ENCODE assay signal across 3 cellular contexts in genomic region chr6:38018755-38019165, GRCh38.
TF ChIP-seq lines count a peak whose summit lies in the region.

No MANE protein-coding gene starts in this region.

TF ChIP-seq in SK-N-SH, 30 proteins besides CTCF, POLR2A, EP300 and RAD21 (continues in another document):
- TF ChIP-seq, protein P1, sequence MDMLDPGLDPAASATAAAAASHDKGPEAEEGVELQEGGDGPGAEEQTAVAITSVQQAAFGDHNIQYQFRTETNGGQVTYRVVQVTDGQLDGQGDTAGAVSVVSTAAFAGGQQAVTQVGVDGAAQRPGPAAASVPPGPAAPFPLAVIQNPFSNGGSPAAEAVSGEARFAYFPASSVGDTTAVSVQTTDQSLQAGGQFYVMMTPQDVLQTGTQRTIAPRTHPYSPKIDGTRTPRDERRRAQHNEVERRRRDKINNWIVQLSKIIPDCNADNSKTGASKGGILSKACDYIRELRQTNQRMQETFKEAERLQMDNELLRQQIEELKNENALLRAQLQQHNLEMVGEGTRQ (IDR thresholded peaks at IDR 0.05; ENCODE audit: borderline replicate concordance, low read depth, low read length) = no peak
- no peak for TF ChIP-seq GABPA (IDR thresholded peaks at IDR 0.05; ENCODE audit: low read depth)
- TF ChIP-seq POLR2AphosphoS5 (IDR thresholded peaks at IDR 0.05; ENCODE audit: low read depth, low read length) = no peak
- no peak for TF ChIP-seq EZH2phosphoT487 (IDR thresholded peaks at IDR 0.05; ENCODE audit: borderline replicate concordance, low read depth)
- TF ChIP-seq SIN3A (IDR thresholded peaks at IDR 0.05; ENCODE audit: borderline replicate concordance, low read depth, low read length) = no peak
- TF ChIP-seq CHD2 (IDR thresholded peaks at IDR 0.05; ENCODE audit: low read length, partially characterized antibody) = no peak
- TF ChIP-seq MEF2A (IDR thresholded peaks at IDR 0.05; ENCODE audit: borderline replicate concordance, low read depth) = no peak
- TF ChIP-seq TCF12 (IDR thresholded peaks at IDR 0.05) = no peak
- TF ChIP-seq MAX (IDR thresholded peaks at IDR 0.05; ENCODE audit: low read depth) = no peak
- TF ChIP-seq PBX3 (IDR thresholded peaks at IDR 0.05) = no peak
- no peak for TF ChIP-seq TAF1 (IDR thresholded peaks at IDR 0.05; ENCODE audit: borderline replicate concordance, low read depth, low read length)
- TF ChIP-seq RXRA (IDR thresholded peaks at IDR 0.05; ENCODE audit: borderline replicate concordance, low read depth) = no peak
- TF ChIP-seq, protein P2, sequence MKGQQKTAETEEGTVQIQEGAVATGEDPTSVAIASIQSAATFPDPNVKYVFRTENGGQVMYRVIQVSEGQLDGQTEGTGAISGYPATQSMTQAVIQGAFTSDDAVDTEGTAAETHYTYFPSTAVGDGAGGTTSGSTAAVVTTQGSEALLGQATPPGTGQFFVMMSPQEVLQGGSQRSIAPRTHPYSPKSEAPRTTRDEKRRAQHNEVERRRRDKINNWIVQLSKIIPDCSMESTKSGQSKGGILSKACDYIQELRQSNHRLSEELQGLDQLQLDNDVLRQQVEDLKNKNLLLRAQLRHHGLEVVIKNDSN (IDR thresholded peaks at IDR 0.05; ENCODE audit: borderline replicate concordance, low read depth) = no peak
- no peak for TF ChIP-seq FOXJ3 (CRISPR knock-in tag; IDR thresholded peaks at IDR 0.05)
- no peak for TF ChIP-seq YY1 (IDR thresholded peaks at IDR 0.05; ENCODE audit: low read depth)
- no peak for TF ChIP-seq FOSL2 (IDR thresholded peaks at IDR 0.05; ENCODE audit: borderline replicate concordance, low read depth)
- TF ChIP-seq FOXM1 (IDR thresholded peaks at IDR 0.05; ENCODE audit: low read depth) = no peak
- TF ChIP-seq SMC3 (IDR thresholded peaks at IDR 0.05; ENCODE audit: low read depth, low read length) = no peak
- TF ChIP-seq, protein P3, sequence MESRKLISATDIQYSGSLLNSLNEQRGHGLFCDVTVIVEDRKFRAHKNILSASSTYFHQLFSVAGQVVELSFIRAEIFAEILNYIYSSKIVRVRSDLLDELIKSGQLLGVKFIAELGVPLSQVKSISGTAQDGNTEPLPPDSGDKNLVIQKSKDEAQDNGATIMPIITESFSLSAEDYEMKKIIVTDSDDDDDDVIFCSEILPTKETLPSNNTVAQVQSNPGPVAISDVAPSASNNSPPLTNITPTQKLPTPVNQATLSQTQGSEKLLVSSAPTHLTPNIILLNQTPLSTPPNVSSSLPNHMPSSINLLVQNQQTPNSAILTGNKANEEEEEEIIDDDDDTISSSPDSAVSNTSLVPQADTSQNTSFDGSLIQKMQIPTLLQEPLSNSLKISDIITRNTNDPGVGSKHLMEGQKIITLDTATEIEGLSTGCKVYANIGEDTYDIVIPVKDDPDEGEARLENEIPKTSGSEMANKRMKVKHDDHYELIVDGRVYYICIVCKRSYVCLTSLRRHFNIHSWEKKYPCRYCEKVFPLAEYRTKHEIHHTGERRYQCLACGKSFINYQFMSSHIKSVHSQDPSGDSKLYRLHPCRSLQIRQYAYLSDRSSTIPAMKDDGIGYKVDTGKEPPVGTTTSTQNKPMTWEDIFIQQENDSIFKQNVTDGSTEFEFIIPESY (IDR thresholded peaks at IDR 0.05; ENCODE audit: borderline replicate concordance, low read depth) = no peak

TF ChIP-seq in HCT116, 20 proteins besides CTCF, POLR2A, EP300 and RAD21 (continued from another document):
- TF ChIP-seq EZH2 (IDR thresholded peaks at IDR 0.05) = no peak
- no peak for TF ChIP-seq REST (IDR thresholded peaks at IDR 0.05; ENCODE audit: low read depth)
- TF ChIP-seq FOSL1 (IDR thresholded peaks at IDR 0.05; ENCODE audit: low read depth) = no peak
- TF ChIP-seq MAX (IDR thresholded peaks at IDR 0.05) = no peak
- no peak for TF ChIP-seq SRF (IDR thresholded peaks at IDR 0.05; ENCODE audit: low read depth)
- no peak for TF ChIP-seq TCF7L2 (IDR thresholded peaks at IDR 0.05; ENCODE audit: borderline replicate concordance, extremely low read depth, insufficient read depth, insufficient read length)
- TF ChIP-seq ZNF274 (IDR thresholded peaks at IDR 0.05; ENCODE audit: low read depth, low read length) = no peak
- TF ChIP-seq EGR1 (IDR thresholded peaks at IDR 0.05; ENCODE audit: low read depth) = no peak
- no peak for TF ChIP-seq SP1 (IDR thresholded peaks at IDR 0.05; ENCODE audit: low read depth)
- no peak for TF ChIP-seq EZH2phosphoT487 (IDR thresholded peaks at IDR 0.05; ENCODE audit: borderline replicate concordance)
- TF ChIP-seq ATF3 (IDR thresholded peaks at IDR 0.05) = no peak

TF ChIP-seq in HepG2, 621 proteins besides CTCF, POLR2A, EP300 and RAD21 (continues in another document):
- TF ChIP-seq XRCC5 (optimal IDR thresholded peaks at IDR 0.05; ENCODE audit: low read length) (no peak), TP53 (CRISPR knock-in tag; conservative IDR thresholded peaks at IDR 0.05) (no peak), PHF20 (CRISPR knock-in tag; IDR thresholded peaks at IDR 0.05) (no peak), FOXA1 (IDR thresholded peaks at IDR 0.05) (no peak), FOXA1 (CRISPR knock-in tag; IDR thresholded peaks at IDR 0.05) (no peak), ZNF317 (CRISPR knock-in tag; IDR thresholded peaks at IDR 0.05) (no peak), MIXL1 (CRISPR knock-in tag; IDR thresholded peaks at IDR 0.05) (no peak), NFYC (CRISPR knock-in tag; IDR thresholded peaks at IDR 0.05) (no peak), HNF4A (CRISPR knock-in tag; IDR thresholded peaks at IDR 0.05) (peak; percentile 39), SMYD3 (CRISPR knock-in tag; IDR thresholded peaks at IDR 0.05) (no peak), ZMYM4 (CRISPR knock-in tag; IDR thresholded peaks at IDR 0.05) (no peak), ZNF670 (CRISPR knock-in tag; IDR thresholded peaks at IDR 0.05; ENCODE audit: borderline replicate concordance) (no peak), ZNF607 (CRISPR knock-in tag; IDR thresholded peaks at IDR 0.05; ENCODE audit: borderline replicate concordance) (no peak), CEBPG (CRISPR knock-in tag; IDR thresholded peaks at IDR 0.05) (peak; percentile 22; the same call in 1 of the 2 replicates), CBX5 (CRISPR knock-in tag; IDR thresholded peaks at IDR 0.05; ENCODE audit: borderline replicate concordance) (no peak), ZBTB38 (CRISPR knock-in tag; IDR thresholded peaks at IDR 0.05) (no peak), MEIS2 (CRISPR knock-in tag; IDR thresholded peaks at IDR 0.05) (no peak), AKAP8 (CRISPR knock-in tag; IDR thresholded peaks at IDR 0.05) (no peak), CHD4 (IDR thresholded peaks at IDR 0.05; ENCODE audit: borderline replicate concordance, low read length) (0 out of 2 replicates have a peak, but pooled peaks have one; percentile 62), ZKSCAN5 (CRISPR knock-in tag; IDR thresholded peaks at IDR 0.05) (no peak), ZNF143 (CRISPR knock-in tag; IDR thresholded peaks at IDR 0.05) (no peak), IRF2 (CRISPR knock-in tag; IDR thresholded peaks at IDR 0.05) (no peak), HOXA7 (CRISPR knock-in tag; IDR thresholded peaks at IDR 0.05) (no peak), STAG1 (CRISPR knock-in tag; IDR thresholded peaks at IDR 0.05) (peak; percentile 50), RARG (CRISPR knock-in tag; IDR thresholded peaks at IDR 0.05; ENCODE audit: low read depth) (no peak), SMAD9 (CRISPR knock-in tag; IDR thresholded peaks at IDR 0.05) (no peak), ZNF292 (CRISPR knock-in tag; IDR thresholded peaks at IDR 0.05; ENCODE audit: borderline replicate concordance, low read depth) (0 out of 2 replicates have a peak, but pooled peaks have one; percentile 27), PREB (CRISPR knock-in tag; IDR thresholded peaks at IDR 0.05) (no peak), TBX3 (IDR thresholded peaks at IDR 0.05; ENCODE audit: borderline replicate concordance) (peak; percentile 45; the same call in 1 of the 2 replicates), ZNF772 (CRISPR knock-in tag; IDR thresholded peaks at IDR 0.05) (no peak), PAWR (CRISPR knock-in tag; IDR thresholded peaks at IDR 0.05; ENCODE audit: borderline replicate concordance) (no peak), ELK4 (CRISPR knock-in tag; IDR thresholded peaks at IDR 0.05; ENCODE audit: borderline replicate concordance) (no peak), ZNF563 (CRISPR knock-in tag; IDR thresholded peaks at IDR 0.05) (no peak), ZNF746 (CRISPR knock-in tag; IDR thresholded peaks at IDR 0.05) (no peak), SP140L (CRISPR knock-in tag; IDR thresholded peaks at IDR 0.05; ENCODE audit: borderline replicate concordance) (no peak), ZNF282 (IDR thresholded peaks at IDR 0.05; ENCODE audit: partially characterized antibody) (no peak), ZNF441 (CRISPR knock-in tag; IDR thresholded peaks at IDR 0.05; ENCODE audit: borderline replicate concordance) (no peak), IKZF4 (CRISPR knock-in tag; IDR thresholded peaks at IDR 0.05; ENCODE audit: borderline replicate concordance, low read depth, not compliant biosample characterization) (no peak), TBX2 (CRISPR knock-in tag; IDR thresholded peaks at IDR 0.05; ENCODE audit: borderline replicate concordance) (no peak), ZNF546 (CRISPR knock-in tag; conservative IDR thresholded peaks at IDR 0.05) (no peak), PPARG (CRISPR knock-in tag; conservative IDR thresholded peaks at IDR 0.05) (no peak)
- TF ChIP-seq, protein P4, sequence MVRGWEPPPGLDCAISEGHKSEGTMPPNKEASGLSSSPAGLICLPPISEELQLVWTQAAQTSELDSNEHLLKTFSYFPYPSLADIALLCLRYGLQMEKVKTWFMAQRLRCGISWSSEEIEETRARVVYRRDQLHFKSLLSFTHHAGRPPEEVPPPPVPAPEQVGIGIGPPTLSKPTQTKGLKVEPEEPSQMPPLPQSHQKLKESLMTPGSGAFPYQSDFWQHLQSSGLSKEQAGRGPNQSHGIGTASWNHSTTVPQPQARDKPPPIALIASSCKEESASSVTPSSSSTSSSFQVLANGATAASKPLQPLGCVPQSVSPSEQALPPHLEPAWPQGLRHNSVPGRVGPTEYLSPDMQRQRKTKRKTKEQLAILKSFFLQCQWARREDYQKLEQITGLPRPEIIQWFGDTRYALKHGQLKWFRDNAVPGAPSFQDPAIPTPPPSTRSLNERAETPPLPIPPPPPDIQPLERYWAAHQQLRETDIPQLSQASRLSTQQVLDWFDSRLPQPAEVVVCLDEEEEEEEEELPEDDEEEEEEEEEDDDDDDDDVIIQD (CRISPR knock-in tag; IDR thresholded peaks at IDR 0.05; ENCODE audit: low read depth) = no peak
- TF ChIP-seq, protein P5, sequence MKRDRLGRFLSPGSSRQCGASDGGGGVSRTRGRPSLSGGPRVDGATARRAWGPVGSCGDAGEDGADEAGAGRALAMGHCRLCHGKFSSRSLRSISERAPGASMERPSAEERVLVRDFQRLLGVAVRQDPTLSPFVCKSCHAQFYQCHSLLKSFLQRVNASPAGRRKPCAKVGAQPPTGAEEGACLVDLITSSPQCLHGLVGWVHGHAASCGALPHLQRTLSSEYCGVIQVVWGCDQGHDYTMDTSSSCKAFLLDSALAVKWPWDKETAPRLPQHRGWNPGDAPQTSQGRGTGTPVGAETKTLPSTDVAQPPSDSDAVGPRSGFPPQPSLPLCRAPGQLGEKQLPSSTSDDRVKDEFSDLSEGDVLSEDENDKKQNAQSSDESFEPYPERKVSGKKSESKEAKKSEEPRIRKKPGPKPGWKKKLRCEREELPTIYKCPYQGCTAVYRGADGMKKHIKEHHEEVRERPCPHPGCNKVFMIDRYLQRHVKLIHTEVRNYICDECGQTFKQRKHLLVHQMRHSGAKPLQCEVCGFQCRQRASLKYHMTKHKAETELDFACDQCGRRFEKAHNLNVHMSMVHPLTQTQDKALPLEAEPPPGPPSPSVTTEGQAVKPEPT (CRISPR knock-in tag; IDR thresholded peaks at IDR 0.05; ENCODE audit: low read depth) = no peak
- TF ChIP-seq, protein P6, sequence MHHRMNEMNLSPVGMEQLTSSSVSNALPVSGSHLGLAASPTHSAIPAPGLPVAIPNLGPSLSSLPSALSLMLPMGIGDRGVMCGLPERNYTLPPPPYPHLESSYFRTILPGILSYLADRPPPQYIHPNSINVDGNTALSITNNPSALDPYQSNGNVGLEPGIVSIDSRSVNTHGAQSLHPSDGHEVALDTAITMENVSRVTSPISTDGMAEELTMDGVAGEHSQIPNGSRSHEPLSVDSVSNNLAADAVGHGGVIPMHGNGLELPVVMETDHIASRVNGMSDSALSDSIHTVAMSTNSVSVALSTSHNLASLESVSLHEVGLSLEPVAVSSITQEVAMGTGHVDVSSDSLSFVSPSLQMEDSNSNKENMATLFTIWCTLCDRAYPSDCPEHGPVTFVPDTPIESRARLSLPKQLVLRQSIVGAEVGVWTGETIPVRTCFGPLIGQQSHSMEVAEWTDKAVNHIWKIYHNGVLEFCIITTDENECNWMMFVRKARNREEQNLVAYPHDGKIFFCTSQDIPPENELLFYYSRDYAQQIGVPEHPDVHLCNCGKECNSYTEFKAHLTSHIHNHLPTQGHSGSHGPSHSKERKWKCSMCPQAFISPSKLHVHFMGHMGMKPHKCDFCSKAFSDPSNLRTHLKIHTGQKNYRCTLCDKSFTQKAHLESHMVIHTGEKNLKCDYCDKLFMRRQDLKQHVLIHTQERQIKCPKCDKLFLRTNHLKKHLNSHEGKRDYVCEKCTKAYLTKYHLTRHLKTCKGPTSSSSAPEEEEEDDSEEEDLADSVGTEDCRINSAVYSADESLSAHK (CRISPR knock-in tag; IDR thresholded peaks at IDR 0.05; ENCODE audit: borderline replicate concordance) = no peak
- TF ChIP-seq, protein P7, sequence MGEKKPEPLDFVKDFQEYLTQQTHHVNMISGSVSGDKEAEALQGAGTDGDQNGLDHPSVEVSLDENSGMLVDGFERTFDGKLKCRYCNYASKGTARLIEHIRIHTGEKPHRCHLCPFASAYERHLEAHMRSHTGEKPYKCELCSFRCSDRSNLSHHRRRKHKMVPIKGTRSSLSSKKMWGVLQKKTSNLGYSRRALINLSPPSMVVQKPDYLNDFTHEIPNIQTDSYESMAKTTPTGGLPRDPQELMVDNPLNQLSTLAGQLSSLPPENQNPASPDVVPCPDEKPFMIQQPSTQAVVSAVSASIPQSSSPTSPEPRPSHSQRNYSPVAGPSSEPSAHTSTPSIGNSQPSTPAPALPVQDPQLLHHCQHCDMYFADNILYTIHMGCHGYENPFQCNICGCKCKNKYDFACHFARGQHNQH (CRISPR knock-in tag; IDR thresholded peaks at IDR 0.05) = no peak
